In the genomic region with DNA sequence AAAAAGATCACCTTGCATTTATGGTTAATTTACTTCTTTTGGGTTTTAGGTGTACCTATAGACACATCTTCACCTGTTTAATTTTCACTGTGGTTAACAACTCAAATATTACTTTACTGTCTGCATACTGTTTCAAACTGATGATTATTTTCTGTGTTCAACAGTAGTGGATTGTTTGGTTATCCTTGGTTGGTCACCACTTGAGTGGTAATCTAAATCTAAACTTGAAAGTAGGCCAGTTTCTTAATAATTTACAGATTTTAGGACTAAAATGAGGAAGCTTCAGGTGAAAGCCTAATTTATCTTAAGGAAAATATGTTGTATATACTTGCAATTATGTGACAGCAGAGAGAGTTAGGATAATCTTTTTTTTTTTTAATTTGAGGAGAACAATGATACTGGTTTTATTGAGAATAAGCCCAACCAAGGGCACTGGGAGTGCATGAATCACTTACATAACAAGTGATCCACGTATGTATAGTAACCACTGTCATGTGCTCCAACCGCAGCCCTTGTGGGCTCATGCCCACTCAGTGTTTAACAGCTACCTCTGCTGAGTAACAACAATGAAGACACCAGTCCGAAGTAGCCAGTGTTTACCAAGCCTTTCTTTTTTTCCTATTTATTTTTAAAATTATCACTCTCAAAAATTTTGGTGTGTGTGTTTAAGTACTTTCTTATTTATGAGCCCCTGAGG, we compare ENCODE assay signal across 22 cellular contexts. TPM values are rescaled to one million over a fixed set of nuclear protein-coding genes. Genes with fewer than 3 reads are reported as not detected.
DNase-seq lines count a peak whose midpoint lies in the region; ATAC-seq, FAIRE-seq and TF ChIP-seq lines count a peak whose summit lies in the region.
"Had no signal": no experiment of that assay in that cellular context is flagged by ENCODE, and none has a peak within 500 bp of the region (broad histone marks: within the 10 kb centered on the region; RNA-seq: fewer than 3 reads in every experiment).

No MANE protein-coding gene starts in this region.

- no peak overlapping the region for H3K4me3 Mint-ChIP-seq in activated T-cell treated with anti-CD3 and anti-CD28 coated beads, Interleukin-2, amount 50 U/mL, for 24 hours
- H3K4me3 Mint-ChIP-seq: CD4-positive, alpha-beta T cell; nephron progenitor cell; stimulated activated naive CD8-positive, alpha-beta T cell treated with anti-CD3 and anti-CD28 coated beads, Interleukin-15, Interleukin-2, amounts not matched to agents 100 ng/mL and 50 ng/mL, for 24 hours had no signal

- H3K4me3 ChIP-seq in epithelial cell of esophagus (ENCODE audit: low read length) (no peak overlapping the region), kidney (ENCODE audit: low read length in 2 of 2) (no peak overlapping the region)
- H3K4me3 ChIP-seq: body of pancreas, esophagus muscularis mucosa, hepatocyte had no signal

- no peaks in the 10 kb centered on the region for H3K9me3 Mint-ChIP-seq in activated T-cell treated with anti-CD3 and anti-CD28 coated beads, Interleukin-2, amount 50 U/mL, for 24 hours

- no peak overlapping the region for H3K27ac ChIP-seq in kidney (ENCODE audit: low read depth in 2 of 2, low read length in 2 of 2)
- H3K27ac ChIP-seq: body of pancreas, esophagus muscularis mucosa, hepatocyte had no signal

- no peaks in the 10 kb centered on the region for H3K27me3 Mint-ChIP-seq in activated T-cell treated with anti-CD3 and anti-CD28 coated beads, Interleukin-2, amount 50 U/mL, for 24 hours
- H3K27me3 Mint-ChIP-seq: CD4-positive, alpha-beta T cell; stimulated activated naive CD8-positive, alpha-beta T cell treated with anti-CD3 and anti-CD28 coated beads, Interleukin-15, Interleukin-2, amounts not matched to agents 100 ng/mL and 50 ng/mL, for 24 hours had no signal

- H3K9ac ChIP-seq in kidney (ENCODE audit: low read length in 2 of 2): no peak overlapping the region

- H3K36me3 Mint-ChIP-seq in activated T-cell treated with anti-CD3 and anti-CD28 coated beads, Interleukin-2, amount 50 U/mL, for 24 hours (ENCODE audit: low read depth): peaks cover 4% of the 10 kb centered on the region

- H3K4me1 Mint-ChIP-seq in activated T-cell treated with anti-CD3 and anti-CD28 coated beads, Interleukin-2, amount 50 U/mL, for 24 hours (ENCODE audit: low read depth): no peaks in the 10 kb centered on the region
- H3K4me1 Mint-ChIP-seq: nephron progenitor cell had no signal

- peaks cover 3 to 4% of the 10 kb centered on the region in 2 donors for H3K36me3 ChIP-seq in kidney (ENCODE audit: control insufficient read depth in 1 of 2, insufficient read depth in 2 of 2, low read length in 2 of 2)

- ATAC-seq in GM19463 (IDR thresholded peaks at IDR 0.05; ENCODE audit: unreplicated experiment) (peak; percentile 82), HG03460 (IDR thresholded peaks at IDR 0.05; ENCODE audit: unreplicated experiment) (peak; percentile 67)
- ATAC-seq: body of pancreas, SK-N-SH treated with all-trans-retinoic acid at 6 μM for 48 hours had no signal

- no peak overlapping the region for H3K27ac Mint-ChIP-seq in activated T-cell treated with anti-CD3 and anti-CD28 coated beads, Interleukin-2, amount 50 U/mL, for 24 hours
- H3K27ac Mint-ChIP-seq: CD4-positive, alpha-beta T cell; nephron progenitor cell; stimulated activated naive CD8-positive, alpha-beta T cell treated with anti-CD3 and anti-CD28 coated beads, Interleukin-15, Interleukin-2, amounts not matched to agents 100 ng/mL and 50 ng/mL, for 24 hours had no signal

- peaks cover 0 to 11% of the 10 kb centered on the region in 2 donors for H3K4me1 ChIP-seq in kidney (ENCODE audit: control insufficient read depth in 1 of 2, insufficient read depth in 1 of 2, low read depth in 1 of 2, low read length in 2 of 2)
- H3K4me1 ChIP-seq: body of pancreas, esophagus muscularis mucosa had no signal

- intact Hi-C loops in kidney (cut with DNase I): no loop called here

- no peak for FAIRE-seq in kidney (lab: Jason Lieb, UNC)

- TF ChIP-seq CTCF in epithelial cell of esophagus (IDR thresholded peaks at IDR 0.05; ENCODE audit: insufficient read depth, low read depth, low read length, missing control alignments) (no peak), kidney (IDR thresholded peaks at IDR 0.05; ENCODE audit: borderline replicate concordance, extremely low read depth, insufficient read depth) (no peak)

- DNase-seq in AG08395 (ENCODE audit: low spot score) (peak; percentile 3), epithelial cell of esophagus (ENCODE audit: low read depth) (peak; percentile 4), kidney (no peak), NCI-H526 (lab: John Stamatoyannopoulos, UW) (no peak)
- no peak for DNase-seq in activated T-cell treated with anti-CD3 and anti-CD28 coated beads, Interleukin-2, amount 50 U/mL, for 24 hours
- DNase-seq in activated effector memory CD4-positive, alpha-beta T cell treated with anti-CD3 and anti-CD28 coated beads, Interleukin-2, amount 50 U/mL, for 16 hours: no peak
- DNase-seq: activated CD4-positive, alpha-beta T cell treated with anti-CD3 and anti-CD28 coated beads for 4 hours; activated CD8-positive, alpha-beta memory T cell treated with anti-CD3 and anti-CD28 coated beads, Interleukin-2, amount 50 U/mL, for 4 hours; activated naive CD4-positive, alpha-beta T cell treated with Interleukin-2 at 50 U/mL for 16 hours; body of pancreas; CD4-positive, alpha-beta T cell; dermis blood vessel endothelial cell; DMS79 treated with DMSO at 0.1 percent for 48 hours; mesendoderm; NCI-H2029; nephron progenitor cell had no signal

- no peaks in the 10 kb centered on the region for H3K9me3 ChIP-seq in kidney (ENCODE audit: control insufficient read depth in 1 of 2, low read length in 2 of 2)
- H3K9me3 ChIP-seq: body of pancreas, esophagus muscularis mucosa had no signal

RNA-seq across cellular contexts. Expression of a gene that starts 31.0 kb away (rescaled TPM):
- 11.6 TPM for total RNA-seq in kidney
- polyA plus RNA-seq in kidney (ENCODE audit: insufficient read depth, low read depth, low replicate concordance): 22.1 TPM

Comparison
In these comparisons a context has a peak if more than half of its experiments do, and no peak if none do; other contexts are left out.
1. DNase-seq: peak in AG08395 (single experiment) and epithelial cell of esophagus (single experiment); none in kidney (single experiment), activated T-cell treated with anti-CD3 and anti-CD28 coated beads, Interleukin-2, amount 50 U/mL, for 24 hours (single experiment), NCI-H526 (0 of 2) and activated effector memory CD4-positive, alpha-beta T cell treated with anti-CD3 and anti-CD28 coated beads, Interleukin-2, amount 50 U/mL, for 16 hours (single experiment).